5 cellular contexts compared by ENCODE assay signal in the genomic region with DNA sequence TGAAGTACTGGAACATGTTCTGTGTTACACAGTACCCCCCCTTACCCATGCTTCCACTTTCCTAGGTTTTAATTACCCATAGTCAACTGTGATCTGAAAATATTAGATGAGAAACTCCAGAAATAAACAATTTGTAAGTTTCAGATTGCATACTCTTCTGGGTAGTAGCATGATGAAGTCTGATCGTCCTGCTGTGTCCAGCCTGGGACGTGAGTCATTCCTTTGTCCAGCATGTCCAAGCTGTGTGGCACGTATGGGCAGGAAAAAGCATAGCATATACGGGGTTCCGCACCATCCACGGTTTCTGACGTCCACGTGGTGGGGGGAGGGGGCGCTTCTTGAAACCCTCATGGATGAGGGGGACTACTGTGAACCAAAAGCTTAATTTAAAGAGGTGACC.
A peak's percentile ranks its signal among the peaks of the same experiment; 100 is the strongest.
DNase-seq lines count a peak whose midpoint lies in the region; ATAC-seq, FAIRE-seq and TF ChIP-seq lines count a peak whose summit lies in the region.
"Not testable (repeated sequence)": the region's sequence is repeated elsewhere in the genome, so short reads cannot be mapped to it uniquely, and the experiment has no call there.

No MANE protein-coding gene starts in this region.

- not testable (repeated sequence) for H2AK9ac ChIP-seq in IMR-90 (replicated peaks; ENCODE audit: low read depth, low read length, poor library complexity)

- DNase-seq in AG04450 (ENCODE audit: low read depth, low spot score) (peak; percentile 2), IMR-90 (peak; percentile 71), brain microvascular endothelial cell (peak; percentile 5), dermis blood vessel endothelial cell (peak; percentile 6)
- not testable (repeated sequence) for DNase-seq in endothelial cell of umbilical vein (ENCODE audit: low read depth, low spot score)

- not testable (repeated sequence) for H2BK20ac ChIP-seq in IMR-90 (ENCODE audit: low read depth, low read length)

- H3K14ac ChIP-seq in IMR-90 (replicated peaks; ENCODE audit: low read depth, low read length), result not testable (repeated sequence)

- BruUV-seq in IMR-90 (replicated peaks; lab: Mats Ljungman, UMichigan); endothelial cell of umbilical vein (replicated peaks; lab: Mats Ljungman, UMichigan): not testable (repeated sequence)

- not testable (repeated sequence) for H4K5ac ChIP-seq in IMR-90 (ENCODE audit: low read depth, low read length)

- not testable (repeated sequence) for H3K27me3 ChIP-seq in AG04450 (ENCODE audit: control insufficient read depth, insufficient read depth, low read length); IMR-90 (ENCODE audit: control insufficient read depth, insufficient read depth, low read length); brain microvascular endothelial cell (replicated peaks); endothelial cell of umbilical vein (ENCODE audit: control insufficient read depth in 2 of 2, insufficient read depth in 2 of 2, low read length in 2 of 2)

- not testable (repeated sequence) for TF ChIP-seq CTCF in AG04450 (IDR thresholded peaks at IDR 0.05; ENCODE audit: low read depth, low read length); IMR-90 (conservative IDR thresholded peaks at IDR 0.05; ENCODE audit: low read depth, low read length); brain microvascular endothelial cell (IDR thresholded peaks at IDR 0.05; ENCODE audit: low read depth, low read length, missing control alignments); endothelial cell of umbilical vein (IDR thresholded peaks at IDR 0.05; ENCODE audit: extremely low read depth in 1 of 2, insufficient read depth in 1 of 2, low read depth in 1 of 2, low read length in 2 of 2)

- not testable (repeated sequence) for H3K9me3 ChIP-seq in AG04450 (ENCODE audit: control insufficient read depth, insufficient read depth, low read length); IMR-90 (ENCODE audit: control insufficient read depth, insufficient read depth, low read length); endothelial cell of umbilical vein (replicated peaks; ENCODE audit: control insufficient read depth, insufficient read depth, low read length)

- not testable (repeated sequence) for H3K4me3 ChIP-seq in AG04450 (ENCODE audit: low read depth, low read length); IMR-90 (ENCODE audit: insufficient read depth, low read depth, low read length); brain microvascular endothelial cell (ENCODE audit: low read depth, low read length); endothelial cell of umbilical vein (replicated peaks in 1 of 3; ENCODE audit: insufficient read depth in 1 of 3, low read depth in 1 of 3, low read length in 3 of 3)

- not testable (repeated sequence) for H3K9me1 ChIP-seq in IMR-90 (ENCODE audit: insufficient read depth, low read length); endothelial cell of umbilical vein (replicated peaks; ENCODE audit: control insufficient read depth, extremely low read depth, insufficient read depth, low read length)

- 0 out of 2 replicates have a peak overlapping the region, but pooled peaks have one; percentile 40 for H2BK120ac ChIP-seq in IMR-90 (ENCODE audit: low read depth, low read length)

- H3K4me1 ChIP-seq in IMR-90 (ENCODE audit: control insufficient read depth, insufficient read depth, low read length); endothelial cell of umbilical vein (ENCODE audit: control insufficient read depth, extremely low read depth, insufficient read depth, low read length): not testable (repeated sequence)

- WGBS in IMR-90 (ENCODE audit: extremely low coverage in 2 of 2, insufficient read length in 1 of 2), 2 experiments, result 0% methylated on average over 1 of the region's 9 CpGs; no CpG with 5 or more reads in 1 of the 2 experiments

- not testable (repeated sequence) for H3K36me3 ChIP-seq in IMR-90 (ENCODE audit: control insufficient read depth, insufficient read depth, low read length); brain microvascular endothelial cell (replicated peaks); endothelial cell of umbilical vein (ENCODE audit: control insufficient read depth in 2 of 2, extremely low read depth in 1 of 2, insufficient read depth in 2 of 2, low read length in 2 of 2)

- H3K27ac ChIP-seq in AG04450 (ENCODE audit: low read depth, low read length); brain microvascular endothelial cell; endothelial cell of umbilical vein (ENCODE audit: insufficient read depth, low read depth, low read length): not testable (repeated sequence)
- peak overlapping the region; percentile 14; the same call in 1 of the 2 replicates for H3K27ac ChIP-seq in IMR-90 (ENCODE audit: insufficient read depth, low read length)

- H3K4ac ChIP-seq in IMR-90 (ENCODE audit: low read depth, low read length), result peak overlapping the region; percentile 75

- in situ Hi-C loops in IMR-90 (cut with MboI; ENCODE audit: low sequenced_read_pairs); brain microvascular endothelial cell (cut with HindIII; ENCODE audit: low pct_ligation_motif_present, low sequenced_read_pairs): not testable (repeated sequence)

- peak; percentile 66 for FAIRE-seq in endothelial cell of umbilical vein (lab: Jason Lieb, UNC)

- dilution Hi-C loops in IMR-90 (cut with HindIII; ENCODE audit: low sequenced_read_pairs, unreplicated experiment); endothelial cell of umbilical vein (cut with MboI; ENCODE audit: extremely low pct_ligation_motif_present, low sequenced_read_pairs): not testable (repeated sequence)

- CTCF ChIA-PET in AG04450 (lab: Charles Lee); IMR-90 (lab: Yijun Ruan, JAX); endothelial cell of umbilical vein (lab: Charles Lee): not testable (repeated sequence)

- not testable (repeated sequence) for H4K20me1 ChIP-seq in IMR-90 (ENCODE audit: insufficient read depth, low read length); endothelial cell of umbilical vein (replicated peaks; ENCODE audit: control insufficient read depth, extremely low read depth, insufficient read depth, low read length)

- peak; percentile 81 for ATAC-seq in IMR-90 (ENCODE audit: low read depth)

- TF ChIP-seq POLR2A in IMR-90 (IDR thresholded peaks at IDR 0.05; ENCODE audit: low read depth, low read length); endothelial cell of umbilical vein (IDR thresholded peaks at IDR 0.05; ENCODE audit: low read depth, low read length): not testable (repeated sequence)

- not testable (repeated sequence) for H2BK15ac ChIP-seq in IMR-90 (ENCODE audit: low read depth, low read length)

- POLR2A ChIA-PET in AG04450 (lab: Yijun Ruan, JAX); IMR-90 (lab: Charles Lee; ENCODE audit: unreplicated experiment); endothelial cell of umbilical vein (lab: Charles Lee): not testable (repeated sequence)

- H2AK5ac ChIP-seq in IMR-90 (ENCODE audit: low read depth, low read length), result not testable (repeated sequence)

- H3K79me2 ChIP-seq in endothelial cell of umbilical vein (ENCODE audit: control insufficient read depth, insufficient read depth, low read length), result not testable (repeated sequence)

- H3K23ac ChIP-seq in IMR-90 (ENCODE audit: low read depth, low read length), result not testable (repeated sequence)

- not testable (repeated sequence) for H3K9ac ChIP-seq in IMR-90 (ENCODE audit: low read depth, low read length); endothelial cell of umbilical vein (replicated peaks; ENCODE audit: extremely low read depth, insufficient read depth, low read length)

- H3K18ac ChIP-seq in IMR-90 (ENCODE audit: low read depth, low read length), result not testable (repeated sequence)

- not testable (repeated sequence) for TF ChIP-seq RAD21 in IMR-90 (IDR thresholded peaks at IDR 0.05; ENCODE audit: low read length)

- H3K79me1 ChIP-seq in IMR-90 (ENCODE audit: low read depth in 1 of 2, low read length in 2 of 2), result not testable (repeated sequence)

- peak overlapping the region in 1 of 2 experiments; percentile 67; a peak in 2 of 4 replicates for H4K8ac ChIP-seq in IMR-90 (ENCODE audit: low read depth in 2 of 2, low read length in 2 of 2)

- H2BK5ac ChIP-seq in IMR-90 (ENCODE audit: low read depth, low read length, poor library complexity, severe bottlenecking), result peak overlapping the region; percentile 54

- intact Hi-C loops in IMR-90 (cut with micrococcal nuclease); endothelial cell of umbilical vein (cut with micrococcal nuclease): not testable (repeated sequence)

- H4K91ac ChIP-seq in IMR-90 (ENCODE audit: insufficient read depth, low read depth, low read length), result not testable (repeated sequence)

- not testable (repeated sequence) for H3K4me2 ChIP-seq in IMR-90 (ENCODE audit: low read depth, low read length); endothelial cell of umbilical vein (ENCODE audit: insufficient read depth, low read length)

- not testable (repeated sequence) for H3K56ac ChIP-seq in IMR-90 (ENCODE audit: extremely low read depth, insufficient read depth, low read length)

- H2AFZ ChIP-seq in IMR-90 (replicated peaks; ENCODE audit: low read length, poor library complexity); endothelial cell of umbilical vein (ENCODE audit: low read depth, low read length): not testable (repeated sequence)
